1 cellular context compared by ENCODE assay signal in the genomic region with DNA sequence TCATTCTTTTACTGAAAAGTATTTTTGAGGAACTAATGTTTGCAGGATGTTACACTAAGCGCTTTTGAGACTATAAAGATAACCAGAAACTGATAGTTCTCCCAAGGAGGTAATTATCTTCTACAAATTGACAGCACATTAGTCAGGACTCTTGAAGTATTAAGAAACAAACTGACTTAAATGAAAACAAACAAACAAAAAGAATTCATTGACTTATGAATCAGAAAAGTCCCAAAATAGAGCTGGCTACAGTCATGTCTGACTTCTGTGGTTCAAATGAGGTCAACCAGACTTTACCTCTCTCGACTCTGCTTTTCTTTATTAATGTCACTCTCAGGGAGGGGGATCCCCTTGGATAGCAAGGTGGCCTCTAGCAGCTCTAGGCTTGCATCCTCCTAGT.
A peak's percentile ranks its signal among the peaks of the same experiment; 100 is the strongest.
TF ChIP-seq lines count a peak whose summit lies in the region.

No MANE protein-coding gene starts in this region.

TF ChIP-seq in K562, 482 proteins besides CTCF, POLR2A, EP300 and RAD21 (continued from another document):
- TF ChIP-seq DPF2 (IDR thresholded peaks at IDR 0.05) (peak; percentile 20; the same call in 1 of the 2 replicates), ZNF274 (IDR thresholded peaks at IDR 0.05; ENCODE audit: borderline replicate concordance, low read depth, low read length) (no peak), LCOR (CRISPR knock-in tag; IDR thresholded peaks at IDR 0.05) (0 out of 2 replicates have a peak, but pooled peaks have one; percentile 21), ARID1B (IDR thresholded peaks at IDR 0.05) (peak; percentile 48; the same call in 1 of the 2 replicates), CEBPG (CRISPR knock-in tag; IDR thresholded peaks at IDR 0.05) (no peak), CEBPG (tag; conservative IDR thresholded peaks at IDR 0.05 in 1 of 2, IDR thresholded peaks at IDR 0.05 in 1 of 2) (peak in 1 of 2 experiments; percentile 52; a peak in 1 of 4 replicates), BRCA1 (IDR thresholded peaks at IDR 0.05) (no peak), BRCA1 (CRISPR knock-in tag; IDR thresholded peaks at IDR 0.05) (no peak), SOX6 (IDR thresholded peaks at IDR 0.05) (peak; percentile 40; the same call in 1 of the 2 replicates), FOSL1 (tag; conservative IDR thresholded peaks at IDR 0.05) (peak; percentile 29; the same call in 1 of the 2 replicates), KAT8 (IDR thresholded peaks at IDR 0.05; ENCODE audit: low read depth) (no peak), TAL1 (IDR thresholded peaks at IDR 0.05) (0 out of 2 replicates have a peak, but pooled peaks have one; percentile 20), TCF3 (CRISPR knock-in tag; IDR thresholded peaks at IDR 0.05) (peak; percentile 53; the same call in 1 of the 2 replicates)
